Comparison of ENCODE assay signal across 25 cellular contexts in the genomic region with DNA sequence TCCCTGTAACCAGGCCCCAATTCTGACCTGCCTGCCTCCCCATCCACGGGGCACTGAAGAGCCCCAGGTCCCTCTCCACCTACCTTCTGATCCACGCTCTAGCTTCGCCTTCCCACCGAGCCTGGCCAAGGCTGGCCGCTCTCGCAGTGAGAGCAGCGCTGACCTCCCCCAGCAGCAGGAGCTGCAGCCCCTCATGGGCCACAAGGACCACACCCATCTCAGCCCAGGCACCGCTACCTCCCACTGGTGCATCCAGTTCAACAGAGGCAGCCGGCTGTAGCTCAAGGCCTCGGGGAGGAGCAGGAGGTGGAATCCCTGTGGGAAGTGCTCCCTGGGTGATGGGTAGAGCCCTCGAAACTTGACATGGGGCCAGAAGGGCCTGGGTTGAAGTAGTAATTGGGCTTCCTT. TPM values are rescaled to one million over a fixed set of nuclear protein-coding genes. Genes with fewer than 3 reads are reported as not detected.
A peak's percentile ranks its signal among the peaks of the same experiment; 100 is the strongest.
DNase-seq lines count a peak whose midpoint lies in the region; ATAC-seq, FAIRE-seq and TF ChIP-seq lines count a peak whose summit lies in the region.
"Had no signal": no experiment of that assay in that cellular context is flagged by ENCODE, and none has a peak within 500 bp of the region (broad histone marks: within the 10 kb centered on the region; RNA-seq: fewer than 3 reads in every experiment).

No MANE protein-coding gene starts in this region.

- no peak overlapping the region for H3K18ac ChIP-seq in mesenchymal stem cell (ENCODE audit: low read depth in 1 of 2, low read length in 2 of 2)

- no peak overlapping the region for H2BK120ac ChIP-seq in mesenchymal stem cell (ENCODE audit: low read depth, low read length)

- H3K4me2 ChIP-seq in K562 (ENCODE audit: insufficient read depth, low read length) (no peak overlapping the region), mesenchymal stem cell (ENCODE audit: low read length, poor library complexity, severe bottlenecking) (no peak overlapping the region)
- H3K4me2 ChIP-seq: BLaER1 had no signal

- H2BK5ac ChIP-seq in mesenchymal stem cell (ENCODE audit: low read depth, low read length, poor library complexity, severe bottlenecking) = no peak overlapping the region

- TF ChIP-seq RAD21 in K562 (CRISPR knock-in tag; conservative IDR thresholded peaks at IDR 0.05 in 1 of 2, IDR thresholded peaks at IDR 0.05 in 1 of 2) = no peak

- 84% methylated on average over 11 of the region's 11 CpGs for WGBS in K562 (ENCODE audit: insufficient coverage, low coverage, missing lambda C conversion rate)
- WGBS in mesenchymal stem cell = 97% methylated on average over 9 of the region's 11 CpGs
- WGBS in sigmoid colon, 2 donors = 74 to 84% methylated on average over 11 of the region's 11 CpGs

- H2AFZ ChIP-seq in K562 (ENCODE audit: low read depth, low read length) (no peak overlapping the region), mesenchymal stem cell (ENCODE audit: low read depth, low read length) (no peak overlapping the region)

- TF ChIP-seq EP300 in K562 (IDR thresholded peaks at IDR 0.05; ENCODE audit: low read length) = no peak
- no peak for TF ChIP-seq EP300 in sigmoid colon (IDR thresholded peaks at IDR 0.05)

- H3K9ac ChIP-seq in K562 (ENCODE audit: insufficient read depth in 1 of 2, low read depth in 2 of 2, low read length in 2 of 2) (peak overlapping the region in 1 of 2 experiments; percentile 78; a peak in 2 of 4 replicates), mesenchymal stem cell (ENCODE audit: low read length) (peak overlapping the region; percentile 23)
- H3K9ac ChIP-seq: BLaER1 had no signal

- FAIRE-seq in K562 (lab: Jason Lieb, UNC) = no peak

- peaks cover 2% of the 10 kb centered on the region for H3K79me1 ChIP-seq in mesenchymal stem cell (replicated peaks; ENCODE audit: low read length, poor library complexity, severe bottlenecking)

- no peak overlapping the region for H2BK15ac ChIP-seq in mesenchymal stem cell (ENCODE audit: low read depth, poor library complexity, severe bottlenecking)

- no peak overlapping the region for H4K8ac ChIP-seq in mesenchymal stem cell (ENCODE audit: low read length)

- POLR2A ChIA-PET in K562 (lab: Yijun Ruan, JAX) = interaction anchor here (0.5 to 1.8 kb wide), 5 partner anchors 8 to 1203 kb away, joined by 3 to 5 read pairs (median 4); no protein-coding TSS in a partner anchor

- no peak overlapping the region for H2AK5ac ChIP-seq in mesenchymal stem cell (ENCODE audit: low read length, severe bottlenecking)

- peaks cover 3% of the 10 kb centered on the region for H3K4me1 Mint-ChIP-seq in activated naive CD4-positive, alpha-beta T cell treated with anti-CD3 and anti-CD28 coated beads, Interleukin-2, amount 50 U/mL, for 24 hours

- H3K14ac ChIP-seq in mesenchymal stem cell (ENCODE audit: low read length in 2 of 2) = no peak overlapping the region

- H3K27ac ChIP-seq in K562 (ENCODE audit: extremely low read depth, low read depth, low read length) (no peak overlapping the region), mesenchymal stem cell (ENCODE audit: low read length, poor library complexity, severe bottlenecking) (no peak overlapping the region), sigmoid colon (no peak overlapping the region)
- H3K27ac ChIP-seq: 22Rv1, BLaER1 had no signal

- H3K4ac ChIP-seq in mesenchymal stem cell (ENCODE audit: low read depth in 1 of 2, low read length in 2 of 2) = no peak overlapping the region

- H3K27me3 Mint-ChIP-seq in activated naive CD4-positive, alpha-beta T cell treated with anti-CD3 and anti-CD28 coated beads, Interleukin-2, amount 50 U/mL, for 24 hours = no peaks in the 10 kb centered on the region
- H3K27me3 Mint-ChIP-seq: CD4-positive, alpha-beta T cell had no signal

- H3K27ac Mint-ChIP-seq in activated naive CD4-positive, alpha-beta T cell treated with anti-CD3 and anti-CD28 coated beads, Interleukin-2, amount 50 U/mL, for 24 hours = peak overlapping the region; percentile 72
- H3K27ac Mint-ChIP-seq: CD4-positive, alpha-beta T cell had no signal

- no TSS peak for BruUV-seq in K562 (replicated peaks; lab: Mats Ljungman, UMichigan)

- H3K4me1 ChIP-seq in K562 (replicated peaks in 1 of 2; ENCODE audit: control insufficient read depth in 2 of 2, insufficient read depth in 2 of 2, low read length in 2 of 2) = peaks cover 23 to 29% of the 10 kb centered on the region in 2 experiments
- peaks cover 9% of the 10 kb centered on the region for H3K4me1 ChIP-seq in mesenchymal stem cell (ENCODE audit: control insufficient read depth, insufficient read depth, low read depth, low read length)
- H3K4me1 ChIP-seq in sigmoid colon = no peaks in the 10 kb centered on the region

- no peaks in the 10 kb centered on the region for H3K9me3 ChIP-seq in K562 (replicated peaks; ENCODE audit: control insufficient read depth, insufficient read depth, low read depth, low read length)
- no peaks in the 10 kb centered on the region for H3K9me3 ChIP-seq in mesenchymal stem cell (ENCODE audit: control insufficient read depth, low read length)
- no peaks in the 10 kb centered on the region for H3K9me3 ChIP-seq in sigmoid colon
- H3K9me3 ChIP-seq: BLaER1 had no signal

- H3K4me3 Mint-ChIP-seq in activated naive CD4-positive, alpha-beta T cell treated with anti-CD3 and anti-CD28 coated beads, Interleukin-2, amount 50 U/mL, for 24 hours = no peak overlapping the region
- H3K4me3 Mint-ChIP-seq: CD4-positive, alpha-beta T cell; H9 had no signal

- H3K27me3 ChIP-seq in K562 (ENCODE audit: control insufficient read depth in 2 of 2, insufficient read depth in 2 of 2, low read length in 2 of 2) (no peaks in the 10 kb centered on the region), mesenchymal stem cell (ENCODE audit: control insufficient read depth in 1 of 2, insufficient read depth in 1 of 2, low read length in 2 of 2) (no peaks in the 10 kb centered on the region), sigmoid colon (peaks cover 0 to 15% (median 0%) of the 10 kb centered on the region in 3 donors)
- H3K27me3 ChIP-seq: BLaER1 had no signal

- 0 out of 2 replicates have a peak, but pooled peaks have one; percentile 37 for TF ChIP-seq POLR2A in K562 (conservative IDR thresholded peaks at IDR 0.05)
- no peak for TF ChIP-seq POLR2A in sigmoid colon (IDR thresholded peaks at IDR 0.05)

- H3K36me3 ChIP-seq in K562 (ENCODE audit: control insufficient read depth, insufficient read depth, low read length) (peaks cover 11% of the 10 kb centered on the region; the same call in 1 of the 3 replicates), mesenchymal stem cell (ENCODE audit: control insufficient read depth in 1 of 2, insufficient read depth in 2 of 2, low read depth in 1 of 2, low read length in 2 of 2) (peaks cover 16 to 38% of the 10 kb centered on the region in 2 experiments), sigmoid colon (no peaks in the 10 kb centered on the region)

- no peak overlapping the region for H2BK12ac ChIP-seq in mesenchymal stem cell (ENCODE audit: low read length in 2 of 2)

- no peak for DNase-seq in activated naive CD4-positive, alpha-beta T cell (lab: John Stamatoyannopoulos, UW)
- DNase-seq in K562 (ENCODE audit: extremely low read depth in 1 of 4, low spot score in 3 of 4) (no peak), mesenchymal stem cell (no peak), sigmoid colon (peak; percentile 56), cerebellum (ENCODE audit: low spot score) (no peak), DMS153 treated with DMSO at 0.1 percent for 48 hours (lab: John Stamatoyannopoulos, UW; ENCODE audit: unreplicated experiment) (no peak)
- DNase-seq: ACHN; CD4-positive, alpha-beta T cell; COR-L47; DMS79 treated with DMSO at 0.1 percent for 48 hours; H9; Karpas-422; MV-4-11; NCI-H1105 treated with DMSO at 0.1 percent for 48 hours; NCI-H2081; NCI-H2171; NCI-H446; NCI-H526 had no signal

- ATAC-seq in K562 = no peak
- no peak for ATAC-seq in GM21737 (IDR thresholded peaks at IDR 0.05; ENCODE audit: unreplicated experiment)
- ATAC-seq: SK-N-SH treated with all-trans-retinoic acid at 6 μM for 48 hours had no signal

- no peaks in the 10 kb centered on the region for H3K36me3 Mint-ChIP-seq in activated naive CD4-positive, alpha-beta T cell treated with anti-CD3 and anti-CD28 coated beads, Interleukin-2, amount 50 U/mL, for 24 hours

- H3K23ac ChIP-seq in mesenchymal stem cell (ENCODE audit: low read length in 2 of 2) = no peak overlapping the region

- intact Hi-C loops in K562 (cut with micrococcal nuclease) (no loop called here), sigmoid colon (cut with DNase I) (no loop called here)

- no peaks in the 10 kb centered on the region for H4K20me1 ChIP-seq in K562 (replicated peaks; ENCODE audit: control insufficient read depth, insufficient read depth, low read length)
- H4K20me1 ChIP-seq: BLaER1 had no signal

- in situ Hi-C loops in K562 (cut with MboI) = no loop called here

- H3K4me3 ChIP-seq in K562 = no peak overlapping the region
- no peak overlapping the region for H3K4me3 ChIP-seq in mesenchymal stem cell (ENCODE audit: insufficient read depth in 1 of 2, low read depth in 1 of 2, low read length in 2 of 2)
- no peak overlapping the region for H3K4me3 ChIP-seq in sigmoid colon
- H3K4me3 ChIP-seq: BLaER1 had no signal

- H3K79me2 ChIP-seq in K562 (ENCODE audit: control insufficient read depth, insufficient read depth, low read length) = no peaks in the 10 kb centered on the region

- CTCF ChIA-PET in K562 (lab: Yijun Ruan, JAX; ENCODE audit: low intra/inter-chr PET ratio) = no interaction called here

- no peaks in the 10 kb centered on the region for H3K9me1 ChIP-seq in K562 (ENCODE audit: control insufficient read depth, insufficient read depth, low read length)

- H4K91ac ChIP-seq in mesenchymal stem cell (ENCODE audit: low read length) = peak overlapping the region; percentile 34

- H3K9me3 Mint-ChIP-seq in activated naive CD4-positive, alpha-beta T cell treated with anti-CD3 and anti-CD28 coated beads, Interleukin-2, amount 50 U/mL, for 24 hours = no peaks in the 10 kb centered on the region
- H3K9me3 Mint-ChIP-seq: CD4-positive, alpha-beta T cell; H9 had no signal

- no peak for TF ChIP-seq CTCF in K562 (IDR thresholded peaks at IDR 0.05 in 2 of 3, conservative IDR thresholded peaks at IDR 0.05 in 1 of 3; ENCODE audit: insufficient read depth in 2 of 3, low read depth in 1 of 3, low read length in 3 of 3)
- no peak for TF ChIP-seq CTCF in sigmoid colon (IDR thresholded peaks at IDR 0.05)

RNA-seq across cellular contexts. Expression of a gene that starts 8.4 kb away (rescaled TPM):
- total RNA-seq in K562 (2011; cell fraction: chromatin; rRNA removed; ENCODE audit: low replicate concordance) = 35.5 and 125 TPM in 2 replicates
- 104 and 108 TPM in 2 replicates for total RNA-seq in K562 (2011; cell fraction: nucleolus; rRNA removed)
- total RNA-seq in K562 (2011; cell fraction: nucleoplasm; rRNA removed) = 56.2 and 56.3 TPM in 2 replicates
- 25.2 and 30.8 TPM in 2 replicates for total RNA-seq in K562 (2014; rRNA removed)
- 8.4 and 12.2 TPM in 2 replicates for total RNA-seq in K562 (2014; rRNA removed; fragmentation: Illumina TruSeq; extraction: Trizol)
- total RNA-seq in K562 (2015; rRNA removed; fragmentation: Illumina TruSeq; extraction: Trizol) = 17.1 and 17.9 TPM in 2 replicates
- total RNA-seq in K562 (2021) = 32.8 and 35.4 TPM in 2 replicates
- polyA plus RNA-seq in K562 (2011; rRNA removed) = 25.3 and 38.6 TPM in 2 replicates
- polyA plus RNA-seq in K562 (2011; cell fraction: cytosol; rRNA removed) = 31.4 and 51.4 TPM in 2 replicates
- 233 and 335 TPM in 2 replicates for polyA plus RNA-seq in K562 (2011; cell fraction: nucleus; rRNA removed)
- 20.8 and 43.5 TPM in 2 replicates for polyA plus RNA-seq in K562 (2012)
- 14.9 and 23.8 TPM in 2 replicates for polyA plus RNA-seq in K562 (2014; fragmentation: Illumina TruSeq; extraction: Trizol)
- polyA plus RNA-seq in K562 (2014; fragmentation: Nextera tagmentation; extraction: Ambion mirVana) = 1 to 10 TPM; 3.7 to 4.7 TPM
- 33.5 and 36.8 TPM in 2 replicates for polyA plus RNA-seq in K562 (2014; rRNA removed)
- polyA minus RNA-seq in K562 (2011; rRNA and poly(A)+ RNA removed) = 8.0 and 10.5 TPM in 2 replicates
- 19.2 and 26.7 TPM in 2 replicates for polyA minus RNA-seq in K562 (2011; cell fraction: cytosol; rRNA and poly(A)+ RNA removed)
- 35.8 and 36.2 TPM in 2 replicates for polyA minus RNA-seq in K562 (2011; cell fraction: nucleus; rRNA and poly(A)+ RNA removed)
- 6.6 TPM for polyA plus RNA-seq in mesenchymal stem cell (2013, experiment 1 of 2)
- 6.5 TPM for polyA plus RNA-seq in mesenchymal stem cell (2013, experiment 2 of 2)
- total RNA-seq in sigmoid colon = 1 to 10 TPM; 1.4 to 6.2 (median 3.7) TPM
- polyA plus RNA-seq in sigmoid colon = 1 to 10 TPM; 3.0 to 7.9 (median 3.5) TPM
- total RNA-seq in cerebellum = 3.9 TPM

RNA-seq across cellular contexts. Expression of a gene that starts 22.2 kb away (rescaled TPM):
- 11.2 and 22.6 TPM in 2 replicates for total RNA-seq in K562 (2011; cell fraction: chromatin; rRNA removed; ENCODE audit: low replicate concordance)
- total RNA-seq in K562 (2011; cell fraction: nucleolus; rRNA removed) = 13.6 and 15.5 TPM in 2 replicates
- total RNA-seq in K562 (2011; cell fraction: nucleoplasm; rRNA removed) = 10.0 and 10.3 TPM in 2 replicates
- 1.2 and 1.6 TPM in 2 replicates for total RNA-seq in K562 (2014; rRNA removed)
- total RNA-seq in K562 (2014; rRNA removed; fragmentation: Illumina TruSeq; extraction: Trizol) = 0.69 and 0.70 TPM in 2 replicates
- total RNA-seq in K562 (2015; rRNA removed; fragmentation: Illumina TruSeq; extraction: Trizol) = 0.72 TPM in 2 replicates
- 2.5 and 3.1 TPM in 2 replicates for total RNA-seq in K562 (2021)
- 2.6 and 3.4 TPM in 2 replicates for polyA plus RNA-seq in K562 (2011; rRNA removed)
- 1.8 and 2.4 TPM in 2 replicates for polyA plus RNA-seq in K562 (2011; cell fraction: cytosol; rRNA removed)
- polyA plus RNA-seq in K562 (2011; cell fraction: nucleus; rRNA removed) = 25.0 and 34.4 TPM in 2 replicates
- polyA plus RNA-seq in K562 (2012) = 2.1 and 3.4 TPM in 2 replicates
- polyA plus RNA-seq in K562 (2014; fragmentation: Illumina TruSeq; extraction: Trizol) = 1.5 and 1.8 TPM in 2 replicates
- under 1 TPM; 0.06 to 0.07 TPM for polyA plus RNA-seq in K562 (2014; fragmentation: Nextera tagmentation; extraction: Ambion mirVana)
- polyA plus RNA-seq in K562 (2014; rRNA removed) = 2.7 and 2.8 TPM in 2 replicates
- polyA minus RNA-seq in K562 (2011; rRNA and poly(A)+ RNA removed) = 1.2 and 1.3 TPM in 2 replicates
- 0.91 and 1.5 TPM in 2 replicates for polyA minus RNA-seq in K562 (2011; cell fraction: cytosol; rRNA and poly(A)+ RNA removed)
- 4.4 and 4.7 TPM in 2 replicates for polyA minus RNA-seq in K562 (2011; cell fraction: nucleus; rRNA and poly(A)+ RNA removed)
- polyA plus RNA-seq in mesenchymal stem cell (2013, experiment 1 of 2) = 1.5 TPM
- polyA plus RNA-seq in mesenchymal stem cell (2013, experiment 2 of 2) = 1.5 TPM
- 1 to 10 TPM in 2 of 4 donors, under 1 TPM in 1, not detected in 1; 0.68 to 6.1 (median 1.1) TPM for total RNA-seq in sigmoid colon
- polyA plus RNA-seq in sigmoid colon = under 1 TPM in 2 of 3 donors, not detected in 1; 0.46 to 0.99 TPM
- total RNA-seq in cerebellum = 3.9 TPM

RNA-seq across cellular contexts. Expression of a gene that starts 23.7 kb away (rescaled TPM):
- 215 and 563 TPM in 2 replicates for total RNA-seq in K562 (2011; cell fraction: chromatin; rRNA removed; ENCODE audit: low replicate concordance)
- total RNA-seq in K562 (2011; cell fraction: nucleolus; rRNA removed) = 341 and 352 TPM in 2 replicates
- 210 and 234 TPM in 2 replicates for total RNA-seq in K562 (2011; cell fraction: nucleoplasm; rRNA removed)
- total RNA-seq in K562 (2014; rRNA removed) = 47.9 and 57.6 TPM in 2 replicates
- 16.2 and 26.9 TPM in 2 replicates for total RNA-seq in K562 (2014; rRNA removed; fragmentation: Illumina TruSeq; extraction: Trizol)
- 21.1 and 21.8 TPM in 2 replicates for total RNA-seq in K562 (2015; rRNA removed; fragmentation: Illumina TruSeq; extraction: Trizol)
- 113 and 126 TPM in 2 replicates for total RNA-seq in K562 (2021)
- 32.3 and 65.2 TPM in 2 replicates for polyA plus RNA-seq in K562 (2011; rRNA removed)
- polyA plus RNA-seq in K562 (2011; cell fraction: cytosol; rRNA removed) = 33.8 and 42.7 TPM in 2 replicates
- polyA plus RNA-seq in K562 (2011; cell fraction: nucleus; rRNA removed) = 385 and 440 TPM in 2 replicates
- polyA plus RNA-seq in K562 (2012) = 73.5 and 82.7 TPM in 2 replicates
- 48.2 and 49.9 TPM in 2 replicates for polyA plus RNA-seq in K562 (2014; fragmentation: Illumina TruSeq; extraction: Trizol)
- polyA plus RNA-seq in K562 (2014; fragmentation: Nextera tagmentation; extraction: Ambion mirVana) = 10 to 100 TPM; 18.7 to 19.2 TPM
- polyA plus RNA-seq in K562 (2014; rRNA removed) = 63.0 and 63.7 TPM in 2 replicates
- 19.6 and 21.8 TPM in 2 replicates for polyA minus RNA-seq in K562 (2011; rRNA and poly(A)+ RNA removed)
- 36.4 and 51.4 TPM in 2 replicates for polyA minus RNA-seq in K562 (2011; cell fraction: cytosol; rRNA and poly(A)+ RNA removed)
- polyA minus RNA-seq in K562 (2011; cell fraction: nucleus; rRNA and poly(A)+ RNA removed) = 49.3 and 53.6 TPM in 2 replicates
- 51.6 TPM for polyA plus RNA-seq in mesenchymal stem cell (2013, experiment 1 of 2)
- 50.1 TPM for polyA plus RNA-seq in mesenchymal stem cell (2013, experiment 2 of 2)
- 10 to 100 TPM in 2 of 4 donors, 1 to 10 TPM in 2; 6.7 to 17.1 (median 11.5) TPM for total RNA-seq in sigmoid colon
- polyA plus RNA-seq in sigmoid colon = 10 to 100 TPM in 1 of 3 donors, 1 to 10 TPM in 2; 4.8 to 25.2 (median 5.5) TPM
- total RNA-seq in cerebellum = 5.8 TPM

RNA-seq across cellular contexts. Expression of a gene that starts 44.0 kb away (rescaled TPM):
- total RNA-seq in K562 (2011; cell fraction: chromatin; rRNA removed; ENCODE audit: low replicate concordance) = 63.5 and 134 TPM in 2 replicates
- 154 and 182 TPM in 2 replicates for total RNA-seq in K562 (2011; cell fraction: nucleolus; rRNA removed)
- total RNA-seq in K562 (2011; cell fraction: nucleoplasm; rRNA removed) = 105 and 122 TPM in 2 replicates
- total RNA-seq in K562 (2014; rRNA removed) (43.6 and 46.8 TPM in 2 replicates), K562 (2014; rRNA removed; fragmentation: Illumina TruSeq; extraction: Trizol) (25.2 and 31.8 TPM in 2 replicates), K562 (2015; rRNA removed; fragmentation: Illumina TruSeq; extraction: Trizol) (33.3 and 37.4 TPM in 2 replicates), K562 (2021) (46.5 and 54.3 TPM in 2 replicates), sigmoid colon (10 to 100 TPM; 15.3 to 31.4 (median 24.2) TPM), cerebellum (10.7 TPM)
- polyA plus RNA-seq in K562 (2011; rRNA removed) (55.8 and 67.8 TPM in 2 replicates), K562 (2014; fragmentation: Illumina TruSeq; extraction: Trizol) (54.1 and 61.7 TPM in 2 replicates), K562 (2014; fragmentation: Nextera tagmentation; extraction: Ambion mirVana) (100 to 1,000 TPM; 233 to 239 TPM), K562 (2014; rRNA removed) (64.4 and 72.6 TPM in 2 replicates), sigmoid colon (100 to 1,000 TPM in 1 of 3 donors, 10 to 100 TPM in 2; 33.0 to 109 (median 36.5) TPM)
- 113 and 129 TPM in 2 replicates for polyA plus RNA-seq in K562 (2011; cell fraction: cytosol; rRNA removed)
- polyA plus RNA-seq in K562 (2011; cell fraction: nucleus; rRNA removed) = 65.0 and 95.7 TPM in 2 replicates
- 48.4 and 51.3 TPM in 2 replicates for polyA plus RNA-seq in K562 (2012)
- 48.1 and 54.8 TPM in 2 replicates for polyA minus RNA-seq in K562 (2011; rRNA and poly(A)+ RNA removed)
- polyA minus RNA-seq in K562 (2011; cell fraction: cytosol; rRNA and poly(A)+ RNA removed) = 21.3 and 27.6 TPM in 2 replicates
- polyA minus RNA-seq in K562 (2011; cell fraction: nucleus; rRNA and poly(A)+ RNA removed) = 32.0 and 42.5 TPM in 2 replicates
- 43.4 TPM for polyA plus RNA-seq in mesenchymal stem cell (2013, experiment 1 of 2)
- polyA plus RNA-seq in mesenchymal stem cell (2013, experiment 2 of 2) = 44.0 TPM

RNA-seq across cellular contexts. Expression of a gene that starts 55.6 kb away (rescaled TPM):
- 1.0 and 1.4 TPM in 2 replicates for total RNA-seq in K562 (2011; cell fraction: chromatin; rRNA removed; ENCODE audit: low replicate concordance)
- total RNA-seq in K562 (2011; cell fraction: nucleolus; rRNA removed) = 0.33 and 0.53 TPM in 2 replicates
- 0.44 and 0.46 TPM in 2 replicates for total RNA-seq in K562 (2011; cell fraction: nucleoplasm; rRNA removed)
- 0.29 and 0.91 TPM in 2 replicates for total RNA-seq in K562 (2014; rRNA removed)
- 0.15 and 0.16 TPM in 2 replicates for total RNA-seq in K562 (2014; rRNA removed; fragmentation: Illumina TruSeq; extraction: Trizol)
- total RNA-seq in K562 (2015; rRNA removed; fragmentation: Illumina TruSeq; extraction: Trizol) = 0.11 and 0.34 TPM in 2 replicates
- total RNA-seq in K562 (2021) = 0.22 and 0.25 TPM in 2 replicates
- polyA plus RNA-seq in K562 (2011; rRNA removed) = 0.32 and 0.33 TPM in 2 replicates
- 0.39 and 0.40 TPM in 2 replicates for polyA plus RNA-seq in K562 (2011; cell fraction: cytosol; rRNA removed)
- polyA plus RNA-seq in K562 (2011; cell fraction: nucleus; rRNA removed) = 0.87 and 0.98 TPM in 2 replicates
- polyA plus RNA-seq in K562 (2012) = 0.69 and 0.89 TPM in 2 replicates
- polyA plus RNA-seq in K562 (2014; fragmentation: Illumina TruSeq; extraction: Trizol) = 0.31 and 0.53 TPM in 2 replicates
- not detected for polyA plus RNA-seq in K562 (2014; fragmentation: Nextera tagmentation; extraction: Ambion mirVana)
- 0.03 TPM in 2 replicates for polyA plus RNA-seq in K562 (2014; rRNA removed)
- 0.04 and 0.30 TPM in 2 replicates for polyA minus RNA-seq in K562 (2011; rRNA and poly(A)+ RNA removed)
- polyA minus RNA-seq in K562 (2011; cell fraction: cytosol; rRNA and poly(A)+ RNA removed) = not detected in 2 replicates
- 0.44 TPM in 1 of 2 replicates, not detected in the other for polyA minus RNA-seq in K562 (2011; cell fraction: nucleus; rRNA and poly(A)+ RNA removed)
- 0.12 TPM for polyA plus RNA-seq in mesenchymal stem cell (2013, experiment 1 of 2)
- 0.01 TPM for polyA plus RNA-seq in mesenchymal stem cell (2013, experiment 2 of 2)
- under 1 TPM in 1 of 4 donors, not detected in 3; under 0.01 TPM for total RNA-seq in sigmoid colon
- under 1 TPM in 1 of 3 donors, not detected in 2; 0.04 TPM for polyA plus RNA-seq in sigmoid colon
- total RNA-seq in cerebellum = 2.2 TPM
- total RNA-seq: CD4-positive, alpha-beta T cell; HT1080; RPMI7951 had no signal
